Comparison of ENCODE assay signal across 8 cellular contexts in genomic region chr11:34654491-34655334, GRCh38. TPM values are rescaled to one million over a fixed set of nuclear protein-coding genes. Genes with fewer than 3 reads are reported as not detected.
A peak's percentile ranks its signal among the peaks of the same experiment; 100 is the strongest.
DNase-seq lines count a peak whose midpoint lies in the region; ATAC-seq and TF ChIP-seq lines count a peak whose summit lies in the region.

No MANE protein-coding gene starts in this region.

- no peaks in the 10 kb centered on the region for H3K27me3 ChIP-seq in hepatocyte

- H3K9me3 ChIP-seq in hepatocyte (ENCODE audit: low read depth) = no peaks in the 10 kb centered on the region

- 49% methylated on average over 9 of the region's 9 CpGs for WGBS in hepatocyte (ENCODE audit: low lambda C conversion rate, missing lambda C conversion rate)

- no peak overlapping the region for H3K4me3 ChIP-seq in hepatocyte

- no peak for TF ChIP-seq CTCF in hepatocyte (IDR thresholded peaks at IDR 0.05; ENCODE audit: poor library complexity)

- ATAC-seq in stimulated activated naive CD8-positive, alpha-beta T cell treated with anti-CD3 and anti-CD28 coated beads, Interleukin-15, amount 100 ng/mL, for 72 hours = no peak
- no peak for ATAC-seq in GM21576 (IDR thresholded peaks at IDR 0.05; ENCODE audit: unreplicated experiment)
- ATAC-seq in GM18858 (IDR thresholded peaks at IDR 0.05; ENCODE audit: unreplicated experiment) = no peak

- no peaks in the 10 kb centered on the region for H3K36me3 ChIP-seq in hepatocyte (replicated peaks; ENCODE audit: insufficient read depth, low read depth)

- peak; percentile 89 for DNase-seq in HT1080 (ENCODE audit: low read depth)
- DNase-seq in SHP77 (lab: John Stamatoyannopoulos, UW) = peak; percentile 56 to 76
- DNase-seq in hepatocyte (ENCODE audit: low spot score) = peak; percentile 70
- no peak for DNase-seq in stimulated activated naive CD8-positive, alpha-beta T cell treated with anti-CD3 and anti-CD28 coated beads, Interleukin-15, amount 100 ng/mL, for 72 hours
- DNase-seq in SK-N-DZ (ENCODE audit: low spot score) = no peak

- no peak overlapping the region for H3K4me3 Mint-ChIP-seq in stimulated activated naive CD8-positive, alpha-beta T cell treated with anti-CD3 and anti-CD28 coated beads, Interleukin-15, amount 100 ng/mL, for 72 hours

- H2AFZ ChIP-seq in hepatocyte = no peak overlapping the region

- H3K9me3 Mint-ChIP-seq in stimulated activated naive CD8-positive, alpha-beta T cell treated with anti-CD3 and anti-CD28 coated beads, Interleukin-15, amount 100 ng/mL, for 72 hours = no peaks in the 10 kb centered on the region

- H3K9me2 ChIP-seq in hepatocyte (replicated peaks; ENCODE audit: insufficient read depth) = no peaks in the 10 kb centered on the region

- H3K4me1 Mint-ChIP-seq in stimulated activated naive CD8-positive, alpha-beta T cell treated with anti-CD3 and anti-CD28 coated beads, Interleukin-15, amount 100 ng/mL, for 72 hours = peaks cover 42% of the 10 kb centered on the region

- no peak overlapping the region for H3K27ac Mint-ChIP-seq in stimulated activated naive CD8-positive, alpha-beta T cell treated with anti-CD3 and anti-CD28 coated beads, Interleukin-15, amount 100 ng/mL, for 72 hours

- H3K27me3 Mint-ChIP-seq in stimulated activated naive CD8-positive, alpha-beta T cell treated with anti-CD3 and anti-CD28 coated beads, Interleukin-15, amount 100 ng/mL, for 72 hours = peaks cover 77% of the 10 kb centered on the region

- H3K4me2 ChIP-seq in hepatocyte = no peak overlapping the region

- peaks cover 6% of the 10 kb centered on the region for H3K4me1 ChIP-seq in hepatocyte (ENCODE audit: insufficient read depth)

- no peaks in the 10 kb centered on the region for H3K79me2 ChIP-seq in hepatocyte

- no peaks in the 10 kb centered on the region for H4K20me1 ChIP-seq in hepatocyte (ENCODE audit: insufficient read depth, poor library complexity, severe bottlenecking)

- H3K27ac ChIP-seq in hepatocyte (peak overlapping the region; percentile 84), temporal lobe (ENCODE audit: low read depth, low read length) (peak overlapping the region; percentile 82)

RNA-seq across cellular contexts. Expression of gene EHF, which starts 33.8 kb away (rescaled TPM):
- total RNA-seq in HT1080 (2014; rRNA removed; shearing (Covaris generic)) = 0.27 TPM in 1 of 2 replicates, not detected in the other
- 0.05 TPM in 1 of 2 replicates, not detected in the other for polyA plus RNA-seq in HT1080 (2015; cell fraction: cytosol; rRNA removed)
- polyA plus RNA-seq in HT1080 (2015; cell fraction: nucleus; rRNA removed) = not detected in 2 replicates
- total RNA-seq in hepatocyte (8.6 and 9.0 TPM in 2 replicates), temporal lobe (0.25 TPM)
- polyA plus RNA-seq in hepatocyte = 5.8 and 6.2 TPM in 2 replicates
- polyA plus RNA-seq in SK-N-DZ (2014; cell fraction: cytosol; rRNA removed) = not detected in 2 replicates
- polyA plus RNA-seq in SK-N-DZ (2014; cell fraction: nucleus; rRNA removed) = not detected in 2 replicates

Comparison
In these comparisons a context has a peak if more than half of its experiments do, and no peak if none do; other contexts are left out.
1. DNase-seq: peak in HT1080 (single experiment), SHP77 (2 of 2) and hepatocyte (single experiment); none in stimulated activated naive CD8-positive, alpha-beta T cell treated with anti-CD3 and anti-CD28 coated beads, Interleukin-15, amount 100 ng/mL, for 72 hours (0 of 2) and SK-N-DZ (single experiment).